In the genomic region with DNA sequence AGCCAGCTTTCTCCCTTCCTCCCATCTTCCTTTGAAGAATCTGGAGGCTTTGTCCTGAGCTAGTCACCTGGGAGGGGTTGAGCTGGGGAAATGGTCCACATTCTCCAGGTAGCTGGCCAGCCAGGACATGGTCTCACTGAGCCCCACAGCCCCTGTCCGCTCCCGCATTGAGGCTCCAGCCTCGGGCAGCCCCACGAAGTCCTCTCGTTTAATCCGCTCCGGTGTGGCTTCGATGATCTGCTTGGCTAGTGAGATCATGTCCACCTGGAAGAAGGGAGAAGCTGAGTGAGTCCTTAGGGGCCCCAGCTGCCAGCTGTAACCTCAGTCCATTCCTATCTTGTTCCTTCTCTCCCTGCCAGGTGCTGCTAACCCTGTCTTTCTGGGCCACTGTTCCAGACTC, we compare ENCODE assay signal across 1 cellular context.
TF ChIP-seq lines count a peak whose summit lies in the region.

No MANE protein-coding gene starts in this region.

TF ChIP-seq in HEK293, 187 proteins besides CTCF, POLR2A, EP300 and RAD21 (continued from another document):
- TF ChIP-seq, protein P1, sequence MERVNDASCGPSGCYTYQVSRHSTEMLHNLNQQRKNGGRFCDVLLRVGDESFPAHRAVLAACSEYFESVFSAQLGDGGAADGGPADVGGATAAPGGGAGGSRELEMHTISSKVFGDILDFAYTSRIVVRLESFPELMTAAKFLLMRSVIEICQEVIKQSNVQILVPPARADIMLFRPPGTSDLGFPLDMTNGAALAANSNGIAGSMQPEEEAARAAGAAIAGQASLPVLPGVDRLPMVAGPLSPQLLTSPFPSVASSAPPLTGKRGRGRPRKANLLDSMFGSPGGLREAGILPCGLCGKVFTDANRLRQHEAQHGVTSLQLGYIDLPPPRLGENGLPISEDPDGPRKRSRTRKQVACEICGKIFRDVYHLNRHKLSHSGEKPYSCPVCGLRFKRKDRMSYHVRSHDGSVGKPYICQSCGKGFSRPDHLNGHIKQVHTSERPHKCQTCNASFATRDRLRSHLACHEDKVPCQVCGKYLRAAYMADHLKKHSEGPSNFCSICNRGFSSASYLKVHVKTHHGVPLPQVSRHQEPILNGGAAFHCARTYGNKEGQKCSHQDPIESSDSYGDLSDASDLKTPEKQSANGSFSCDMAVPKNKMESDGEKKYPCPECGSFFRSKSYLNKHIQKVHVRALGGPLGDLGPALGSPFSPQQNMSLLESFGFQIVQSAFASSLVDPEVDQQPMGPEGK (tag by site-specific recombination; IDR thresholded peaks at IDR 0.05) = no peak
- TF ChIP-seq ZNF654 (tag by site-specific recombination; IDR thresholded peaks at IDR 0.05; ENCODE audit: low read depth) = no peak
- TF ChIP-seq ZSCAN30 (tag by site-specific recombination; IDR thresholded peaks at IDR 0.05) = no peak
- 0 out of 2 replicates have a peak, but pooled peaks have one; percentile 3 for TF ChIP-seq PRDM1 (tag by site-specific recombination; IDR thresholded peaks at IDR 0.05)
- no peak for TF ChIP-seq EGR2 (tag by site-specific recombination; IDR thresholded peaks at IDR 0.05; ENCODE audit: low read depth)
